34 cellular contexts compared by ENCODE assay signal in the genomic region with DNA sequence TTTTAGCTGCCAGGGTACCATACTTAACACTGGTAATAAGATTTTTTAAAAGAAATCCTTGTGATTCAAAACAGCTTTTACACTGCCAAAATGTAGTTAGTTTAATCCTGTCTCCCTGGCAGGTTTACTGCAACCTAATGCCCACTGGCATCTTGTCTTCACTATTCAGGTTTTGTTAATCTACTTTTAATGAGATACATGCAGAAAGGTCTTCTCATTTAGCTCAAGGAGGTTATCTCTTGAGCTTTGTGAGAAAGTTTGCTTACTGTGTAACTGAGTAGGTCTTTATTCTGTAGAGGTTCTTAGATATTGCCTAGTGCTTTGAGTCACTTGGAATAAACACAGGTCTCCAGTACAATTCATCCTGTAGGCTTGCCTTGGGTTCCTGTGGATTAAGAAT.
"Had no signal": no experiment of that assay in that cellular context is flagged by ENCODE, and none has a peak within 500 bp of the region (broad histone marks: within the 10 kb centered on the region; RNA-seq: fewer than 3 reads in every experiment).

No MANE protein-coding gene starts in this region.

- H3K4me2 ChIP-seq: KMS-11 had no signal

- H3K4me3 ChIP-seq: MG63 had no signal

- H3K9me3 ChIP-seq: MG63 had no signal

- H3K36me3 ChIP-seq: MG63 had no signal

- DNase-seq: Karpas-422, Kasumi-1, MG63, MM.1S, MV-4-11, NCI-H1048, NCI-H1092, NCI-H1092 treated with DMSO at 0.1 percent for 48 hours, NCI-H1105, NCI-H1105 treated with DMSO at 0.1 percent for 48 hours, NCI-H1417, NCI-H1417 treated with DMSO at 0.1 percent for 48 hours, NCI-H1436, NCI-H1436 treated with DMSO at 0.1 percent for 48 hours, NCI-H146, NCI-H1694, NCI-H1694 treated with DMSO at 0.1 percent for 48 hours, NCI-H187, NCI-H187 treated with DMSO at 0.1 percent for 48 hours, NCI-H1930, NCI-H2029, NCI-H2029 treated with DMSO at 0.1 percent for 48 hours, NCI-H2081, NCI-H2081 treated with DMSO at 0.1 percent for 48 hours, NCI-H2107, NCI-H2171, NCI-H2171 treated with DMSO at 0.1 percent for 48 hours, NCI-H226, NCI-H345, NCI-H446, NCI-H446 treated with DMSO at 0.1 percent for 48 hours, NCI-H510A, NCI-H510A treated with DMSO at 0.1 percent for 48 hours had no signal

- H3K9ac ChIP-seq: KMS-11 had no signal

- H3K27ac ChIP-seq: KMS-11 had no signal
